20 cellular contexts compared by ENCODE assay signal in genomic region chr4:141045848-141046247, GRCh38.
DNase-seq lines count a peak whose midpoint lies in the region; ATAC-seq, FAIRE-seq and TF ChIP-seq lines count a peak whose summit lies in the region.
"Had no signal": no experiment of that assay in that cellular context is flagged by ENCODE, and none has a peak within 500 bp of the region (broad histone marks: within the 10 kb centered on the region; RNA-seq: fewer than 3 reads in every experiment).

No MANE protein-coding gene starts in this region.

- H3K4me3 ChIP-seq in heart right ventricle (no peak overlapping the region), GM12878 (no peak overlapping the region), keratinocyte (ENCODE audit: control insufficient read depth in 2 of 3, extremely low read depth in 1 of 3, insufficient read depth in 2 of 3, low read depth in 1 of 3, low read length in 3 of 3) (no peak overlapping the region), smooth muscle cell (no peak overlapping the region)

- 86 to 90% methylated on average over 4 of the region's 4 CpGs for WGBS in heart right ventricle, 2 donors
- WGBS in GM12878 (ENCODE audit: insufficient coverage, insufficient replicate concordance, low lambda C conversion rate, missing lambda C conversion rate): 3% methylated on average over 4 of the region's 4 CpGs
- 84% methylated on average over 4 of the region's 4 CpGs for WGBS in smooth muscle cell (ENCODE audit: low lambda C conversion rate)

- POLR2A ChIA-PET in GM12878 (lab: Charles Lee): no interaction called here

- RAD21 ChIA-PET in GM12878 (lab: Charles Lee; ENCODE audit: unreplicated experiment): no interaction called here

- CTCF ChIA-PET in GM12878 (lab: Yijun Ruan, JAX): no interaction called here

- SMC1A ChIA-PET in GM12878 (lab: Charles Lee; ENCODE audit: uncharacterized antibody, unreplicated experiment): no interaction called here

- in situ Hi-C loops in GM12878 (cut with MboI): no loop called here

- no TSS peak for BruUV-seq in GM12878 (replicated peaks; lab: Mats Ljungman, UMichigan)

- H3K9me3 ChIP-seq in heart right ventricle (peaks cover 0 to 9% (median under 1%) of the 10 kb centered on the region in 11 donors), GM12878 (replicated peaks; ENCODE audit: control insufficient read depth, insufficient read depth, low read length) (no peaks in the 10 kb centered on the region), keratinocyte (ENCODE audit: control insufficient read depth, low read depth, low read length) (peaks cover 1% of the 10 kb centered on the region), smooth muscle cell (replicated peaks; ENCODE audit: low read depth) (no peaks in the 10 kb centered on the region)

- TF ChIP-seq RAD21 in GM12878 (IDR thresholded peaks at IDR 0.05; ENCODE audit: insufficient read depth, low read depth, low read length): no peak

- H3K79me2 ChIP-seq in GM12878 (ENCODE audit: control insufficient read depth, insufficient read depth, low read length): no peaks in the 10 kb centered on the region
- no peaks in the 10 kb centered on the region for H3K79me2 ChIP-seq in keratinocyte (ENCODE audit: control insufficient read depth, insufficient read depth, low read length)
- no peaks in the 10 kb centered on the region for H3K79me2 ChIP-seq in smooth muscle cell (ENCODE audit: low read depth)

- H4K20me1 ChIP-seq in GM12878 (ENCODE audit: control insufficient read depth, insufficient read depth) (no peaks in the 10 kb centered on the region), keratinocyte (ENCODE audit: control insufficient read depth, extremely low read depth, insufficient read depth, low read length) (no peaks in the 10 kb centered on the region), smooth muscle cell (ENCODE audit: low read depth) (no peaks in the 10 kb centered on the region)

- H3K36me3 ChIP-seq in heart right ventricle (no peaks in the 10 kb centered on the region), GM12878 (ENCODE audit: control insufficient read depth in 2 of 2, insufficient read depth in 2 of 2, low read length in 1 of 2) (no peaks in the 10 kb centered on the region), keratinocyte (ENCODE audit: control insufficient read depth in 2 of 2, extremely low read depth in 1 of 2, insufficient read depth in 2 of 2, low read length in 2 of 2) (no peaks in the 10 kb centered on the region), smooth muscle cell (ENCODE audit: low read depth) (no peaks in the 10 kb centered on the region)

- no peaks in the 10 kb centered on the region for H3K27me3 ChIP-seq in heart right ventricle
- H3K27me3 ChIP-seq in GM12878 (replicated peaks in 1 of 2; ENCODE audit: control insufficient read depth in 2 of 2, insufficient read depth in 2 of 2, low read length in 1 of 2): no peaks in the 10 kb centered on the region
- H3K27me3 ChIP-seq in keratinocyte (ENCODE audit: control insufficient read depth, extremely low read depth, insufficient read depth, low read length): no peaks in the 10 kb centered on the region
- no peaks in the 10 kb centered on the region for H3K27me3 ChIP-seq in smooth muscle cell (ENCODE audit: low read depth)

- dilution Hi-C loops in keratinocyte (cut with MboI; ENCODE audit: extremely low pct_ligation_motif_present, low sequenced_read_pairs): no loop called here

- H3K9me1 ChIP-seq in keratinocyte (ENCODE audit: control insufficient read depth, extremely low read depth, insufficient read depth, low read length): no peaks in the 10 kb centered on the region

- TF ChIP-seq POLR2A in GM12878 (IDR thresholded peaks at IDR 0.05; ENCODE audit: low read depth, low read length): no peak

- no peak overlapping the region for H3K4me2 ChIP-seq in GM12878 (ENCODE audit: control insufficient read depth, insufficient read depth)
- H3K4me2 ChIP-seq in keratinocyte (ENCODE audit: control insufficient read depth, extremely low read depth, insufficient read depth, low read depth, low read length): no peak overlapping the region
- H3K4me2 ChIP-seq in smooth muscle cell: peak overlapping the region; percentile 37

- no peak for DNase-seq in heart right ventricle
- no peak for DNase-seq in cardiac septum (ENCODE audit: low spot score)
- no peak for DNase-seq in GM12878 (ENCODE audit: low read depth, low spot score)
- DNase-seq in keratinocyte (ENCODE audit: low read depth, low spot score): no peak
- DNase-seq in smooth muscle cell (lab: John Stamatoyannopoulos, UW; ENCODE audit: unreplicated experiment): no peak
- no peak for DNase-seq in AML-193 (lab: John Stamatoyannopoulos, UW)
- DNase-seq in activated CD4-positive, CD25-positive, alpha-beta regulatory T cell (lab: John Stamatoyannopoulos, UW): no peak
- no peak for DNase-seq in activated CD4-positive, alpha-beta T cell treated with anti-CD3 and anti-CD28 coated beads, Interleukin-2, amount 50 U/mL, for 4 hours
- DNase-seq: C1 segment of cervical spinal cord, GDM1, NCI-H1105 treated with DMSO at 0.1 percent for 48 hours, NCI-H1694 treated with DMSO at 0.1 percent for 48 hours, NCI-H2107, NCI-H2227 treated with DMSO at 0.1 percent for 48 hours, NCI-H524 treated with DMSO at 0.1 percent for 48 hours, SHP77 had no signal

- H3K27ac ChIP-seq in heart right ventricle (peak overlapping the region in 7 of 10 donors; percentile 15 to 73 (median 57)), GM12878 (ENCODE audit: control insufficient read depth, insufficient read depth) (no peak overlapping the region), keratinocyte (ENCODE audit: control insufficient read depth, insufficient read depth, low read length) (no peak overlapping the region), smooth muscle cell (ENCODE audit: low read depth) (peak overlapping the region; percentile 40)

- no peak for TF ChIP-seq EP300 in GM12878 (IDR thresholded peaks at IDR 0.05; ENCODE audit: borderline replicate concordance in 1 of 2, control insufficient read depth in 1 of 2, low read depth in 2 of 2, low read length in 2 of 2)

- TF ChIP-seq CTCF in heart right ventricle (IDR thresholded peaks at IDR 0.05) (no peak), GM12878 (IDR thresholded peaks at IDR 0.05 in 2 of 3, conservative IDR thresholded peaks at IDR 0.05 in 1 of 3; ENCODE audit: control insufficient read depth in 2 of 3, extremely low read depth in 1 of 3, insufficient read depth in 1 of 3, low read depth in 3 of 3, low read length in 3 of 3) (no peak), keratinocyte (optimal IDR thresholded peaks at IDR 0.05 in 1 of 3, IDR thresholded peaks at IDR 0.05 in 1 of 3, conservative IDR thresholded peaks at IDR 0.05 in 1 of 3; ENCODE audit: extremely low read depth in 1 of 3, insufficient read depth in 2 of 3, low read length in 3 of 3) (no peak), smooth muscle cell (IDR thresholded peaks at IDR 0.05; ENCODE audit: borderline replicate concordance, insufficient read depth, poor library complexity, severe bottlenecking) (no peak)

- FAIRE-seq in GM12878 (lab: Jason Lieb, UNC): no peak
- no peak for FAIRE-seq in keratinocyte (lab: Jason Lieb, UNC)
- FAIRE-seq: A204.1, GM12891, GM18507, H1 had no signal

- H2AFZ ChIP-seq in GM12878 (ENCODE audit: control insufficient read depth, low read depth, low read length) (no peak overlapping the region), keratinocyte (ENCODE audit: control insufficient read depth, low read length) (peak overlapping the region; percentile 32), smooth muscle cell (ENCODE audit: low read depth) (no peak overlapping the region)

- ATAC-seq in heart right ventricle (no peak), GM12878 (no peak)

- no peaks in the 10 kb centered on the region for H3F3A ChIP-seq in smooth muscle cell (ENCODE audit: low read depth)

- intact Hi-C loops in heart right ventricle (cut with DNase I): no loop called here
- intact Hi-C loops in cardiac septum (cut with DNase I): loop anchor here (2.0 to 5.0 kb wide), 2 partner anchors 44 to 87 kb away; partner anchors contain the start of gene RNF150
- intact Hi-C loops in GM12878 (cut with micrococcal nuclease; ENCODE audit: unreplicated experiment): no loop called here

- H3K9ac ChIP-seq in GM12878 (ENCODE audit: control insufficient read depth, insufficient read depth, low read length): no peak overlapping the region
- H3K9ac ChIP-seq in keratinocyte (ENCODE audit: control insufficient read depth, extremely low read depth, insufficient read depth, low read length): no peak overlapping the region
- H3K9ac ChIP-seq in smooth muscle cell (ENCODE audit: low read depth): no peak overlapping the region

- H3K4me1 ChIP-seq in heart right ventricle: peaks cover 0 to 34% (median 5%) of the 10 kb centered on the region in 9 donors
- no peaks in the 10 kb centered on the region for H3K4me1 ChIP-seq in GM12878 (ENCODE audit: control insufficient read depth, insufficient read depth, low read length)
- H3K4me1 ChIP-seq in keratinocyte (ENCODE audit: control insufficient read depth, extremely low read depth, insufficient read depth, low read length): peaks cover 14% of the 10 kb centered on the region
- no peaks in the 10 kb centered on the region for H3K4me1 ChIP-seq in smooth muscle cell (ENCODE audit: low read depth)

TF ChIP-seq in GM12878, 131 proteins besides CTCF, POLR2A, EP300 and RAD21:
- TF ChIP-seq ATF7 (IDR thresholded peaks at IDR 0.05; ENCODE audit: low read depth): peak; percentile 87
- TF ChIP-seq ZNF622 (IDR thresholded peaks at IDR 0.05): no peak

Comparison
In these comparisons a context has a peak if more than half of its experiments do, and no peak if none do; other contexts are left out.
1. H3K27ac ChIP-seq: peak in heart right ventricle (7 of 10) and smooth muscle cell (single experiment); none in GM12878 (single experiment) and keratinocyte (single experiment).